19 cellular contexts compared by ENCODE assay signal in genomic region chr4:142435599-142436235, GRCh38.
DNase-seq lines count a peak whose midpoint lies in the region; ATAC-seq and TF ChIP-seq lines count a peak whose summit lies in the region.
"Had no signal": no experiment of that assay in that cellular context is flagged by ENCODE, and none has a peak within 500 bp of the region (broad histone marks: within the 10 kb centered on the region; RNA-seq: fewer than 3 reads in every experiment).

No MANE protein-coding gene starts in this region.

- H3K27ac Mint-ChIP-seq in WTC11: peak overlapping the region; percentile 91
- H3K27ac Mint-ChIP-seq: activated B cell treated with CpG ODN at 0.5 μM for 24 hours; activated T-helper 2 cell treated with anti-CD3 and anti-CD28 coated beads, Interferon-gamma antibody, Interleukin-2, Interleukin-4, amounts not matched to agents 10 μg/mL and 5 μg/mL and 100 μg/mL, durations not matched to agents 14 hours and 24 hours and 36 hours; stimulated activated naive B cell treated with anti-CD40 and anti-IgM and Interleukin-4, amounts not matched to agents 10 μg/mL and 1 μg/mL and 100 μg/mL, for 72 hours; T-helper 1 cell treated with Interleukin-12 subunit alpha and Interleukin-12 subunit beta and Interleukin-4 antibody, amounts not matched to agents 30 μg/mL and 1 μg/mL, for 36 hours had no signal

- 0 out of 2 replicates have a peak, but pooled peaks cover 3% of the 10 kb centered on the region for H3K9me2 ChIP-seq in HCT116 (ENCODE audit: insufficient read depth)

- H3K9me3 Mint-ChIP-seq in WTC11: peaks cover 24% of the 10 kb centered on the region

- CTCF ChIA-PET in HCT116 (lab: Charles Lee): no interaction called here
- CTCF ChIA-PET in WTC11 (lab: Charles Lee): no interaction called here

- in situ Hi-C loops in KBM-7 (cut with MboI; ENCODE audit: low pct_unique_long_range_greater_than_20kb, low sequenced_read_pairs): no loop called here

- TF ChIP-seq CTCF in BE2C (IDR thresholded peaks at IDR 0.05; ENCODE audit: low read depth, low read length): no peak
- TF ChIP-seq CTCF in HCT116 (IDR thresholded peaks at IDR 0.05 in 2 of 3, conservative IDR thresholded peaks at IDR 0.05 in 1 of 3; ENCODE audit: borderline replicate concordance in 1 of 3, insufficient read depth in 1 of 3, low read depth in 2 of 3, low read length in 2 of 3): no peak
- TF ChIP-seq CTCF in WTC11 (IDR thresholded peaks at IDR 0.05): no peak
- TF ChIP-seq CTCF in spleen (IDR thresholded peaks at IDR 0.05 in 8 of 11, conservative IDR thresholded peaks at IDR 0.05 in 3 of 11): no peak

- H3K4me3 Mint-ChIP-seq in WTC11: no peak overlapping the region
- H3K4me3 Mint-ChIP-seq: activated B cell treated with CpG ODN at 0.5 μM for 24 hours; CD8-positive, alpha-beta memory T cell; stimulated activated naive B cell treated with anti-CD40 and anti-IgM and Interleukin-4, amounts not matched to agents 10 μg/mL and 1 μg/mL and 100 μg/mL, for 72 hours; T-helper 1 cell treated with Interleukin-12 subunit alpha and Interleukin-12 subunit beta and Interleukin-4 antibody, amounts not matched to agents 30 μg/mL and 1 μg/mL, for 36 hours had no signal

- ATAC-seq in HCT116 (no peak), WTC11 (peak; percentile 91), HG03469 (IDR thresholded peaks at IDR 0.05; ENCODE audit: unreplicated experiment) (no peak)
- ATAC-seq: stimulated activated naive B cell treated with anti-CD40 and anti-IgM and Interleukin-4, amounts not matched to agents 10 μg/mL and 1 μg/mL and 100 μg/mL, for 72 hours; upper lobe of right lung had no signal

- RAD21 ChIA-PET in HCT116 (lab: Charles Lee; ENCODE audit: low non-redundant PET in 1 of 2, low total read pairs in 2 of 2, uncharacterized antibody in 2 of 2, unreplicated experiment in 2 of 2): no interaction called here

- no peak for TF ChIP-seq RAD21 in HCT116 (IDR thresholded peaks at IDR 0.05; ENCODE audit: low read depth)

- H4K20me1 ChIP-seq in HCT116 (ENCODE audit: insufficient read depth): no peaks in the 10 kb centered on the region

- peaks cover 22% of the 10 kb centered on the region for H3K4me1 Mint-ChIP-seq in WTC11
- H3K4me1 Mint-ChIP-seq: activated B cell treated with CpG ODN at 0.5 μM for 24 hours; stimulated activated naive B cell treated with anti-CD40 and anti-IgM and Interleukin-4, amounts not matched to agents 10 μg/mL and 1 μg/mL and 100 μg/mL, for 72 hours had no signal

- H3K79me2 ChIP-seq in HCT116 (ENCODE audit: insufficient read depth, low read length): no peaks in the 10 kb centered on the region

- H3K27me3 ChIP-seq in BE2C: no peaks in the 10 kb centered on the region
- H3K27me3 ChIP-seq in HCT116 (ENCODE audit: insufficient read depth, low read length): no peaks in the 10 kb centered on the region
- H3K27me3 ChIP-seq in spleen (replicated peaks in 1 of 7): no peaks in the 10 kb centered on the region
- H3K27me3 ChIP-seq: colonic mucosa, upper lobe of right lung had no signal

- H3K27me3 Mint-ChIP-seq in WTC11 (ENCODE audit: low read depth): peaks cover 2% of the 10 kb centered on the region; the same call in 1 of the 2 replicates
- H3K27me3 Mint-ChIP-seq: activated B cell treated with CpG ODN at 0.5 μM for 24 hours had no signal

- H3K36me3 Mint-ChIP-seq in WTC11: peaks cover 22% of the 10 kb centered on the region
- H3K36me3 Mint-ChIP-seq: CD8-positive, alpha-beta memory T cell; stimulated activated naive B cell treated with anti-CD40 and anti-IgM and Interleukin-4, amounts not matched to agents 10 μg/mL and 1 μg/mL and 100 μg/mL, for 72 hours had no signal

- H3K36me3 ChIP-seq in BE2C: no peaks in the 10 kb centered on the region
- H3K36me3 ChIP-seq in HCT116 (ENCODE audit: control insufficient read depth in 1 of 2, insufficient read depth in 2 of 2, low read length in 2 of 2): no peaks in the 10 kb centered on the region
- no peaks in the 10 kb centered on the region for H3K36me3 ChIP-seq in spleen
- H3K36me3 ChIP-seq: colonic mucosa, upper lobe of right lung had no signal

- intact Hi-C loops in HCT116 (cut with micrococcal nuclease): no loop called here
- intact Hi-C loops in spleen (cut with DNase I; ENCODE audit: low total_unique reads): no loop called here

- no peak overlapping the region for H3K9ac ChIP-seq in HCT116 (ENCODE audit: low read length)

- BruUV-seq in HCT116 (replicated peaks; lab: Mats Ljungman, UMichigan): no TSS peak

- H3K4me3 ChIP-seq in BE2C (ENCODE audit: low read depth, low read length) (no peak overlapping the region), HCT116 (replicated peaks in 1 of 2; ENCODE audit: low read depth in 1 of 2, low read length in 2 of 2) (no peak overlapping the region), spleen (no peak overlapping the region)
- H3K4me3 ChIP-seq: colonic mucosa, upper lobe of right lung had no signal

- no peak for TF ChIP-seq POLR2A in HCT116 (IDR thresholded peaks at IDR 0.05; ENCODE audit: borderline replicate concordance, extremely low read depth, insufficient read depth, insufficient read length)
- TF ChIP-seq POLR2A in spleen (IDR thresholded peaks at IDR 0.05): no peak

- H3K27ac ChIP-seq in HCT116 (ENCODE audit: low read depth, low read length) (peak overlapping the region; percentile 11; the same call in 1 of the 2 replicates), spleen (no peak overlapping the region)
- H3K27ac ChIP-seq: colonic mucosa, HL-60, upper lobe of right lung had no signal

- H3K4me1 ChIP-seq in BE2C (peaks cover 4% of the 10 kb centered on the region), HCT116 (ENCODE audit: control insufficient read depth in 1 of 2, insufficient read depth in 2 of 2, low read length in 2 of 2) (peaks cover 4 to 7% of the 10 kb centered on the region in 2 experiments; a peak in 2 of 4 replicates), spleen (no peaks in the 10 kb centered on the region)
- H3K4me1 ChIP-seq: colonic mucosa, upper lobe of right lung had no signal

- no peak overlapping the region for H3K4me2 ChIP-seq in HCT116 (ENCODE audit: low read length)

- POLR2A ChIA-PET in HCT116 (lab: Charles Lee) (no interaction called here), WTC11 (lab: Charles Lee) (no interaction called here)

- peak; percentile 50 for DNase-seq in BE2C
- DNase-seq in HCT116 (ENCODE audit: low read depth, low spot score): no peak
- DNase-seq in WTC11 (ENCODE audit: low spot score): peak; percentile 83
- DNase-seq in islet precursor cell: peak; percentile 76
- no peak for DNase-seq in NCI-H146 treated with DMSO at 0.1 percent for 48 hours (lab: John Stamatoyannopoulos, UW; ENCODE audit: unreplicated experiment)
- no peak for DNase-seq in KBM-7
- no peak for DNase-seq in spleen
- DNase-seq: activated B cell treated with CpG ODN at 0.5 μM for 24 hours; CD8-positive, alpha-beta memory T cell; colonic mucosa; Karpas-422; NCI-H1436; NCI-H748 treated with DMSO at 0.1 percent for 48 hours; stimulated activated naive B cell treated with anti-CD40 and anti-IgM and Interleukin-4, amounts not matched to agents 10 μg/mL and 1 μg/mL and 100 μg/mL, for 72 hours; upper lobe of right lung had no signal

- H3K9me3 ChIP-seq in BE2C: no peaks in the 10 kb centered on the region
- no peaks in the 10 kb centered on the region for H3K9me3 ChIP-seq in HCT116 (ENCODE audit: control insufficient read depth in 1 of 2, insufficient read depth in 1 of 2, low read depth in 1 of 2, low read length in 2 of 2)
- H3K9me3 ChIP-seq in spleen: peaks cover 0 to 15% (median 4%) of the 10 kb centered on the region in 8 donors
- H3K9me3 ChIP-seq: colonic mucosa had no signal

- no peak overlapping the region for H2AFZ ChIP-seq in HCT116 (ENCODE audit: low read depth, low read length, poor library complexity, severe bottlenecking)

- WGBS in spleen, 5 donors: 84 to 98% (median 90%) methylated on average over 3 to 8 of the region's 8 CpGs

TF ChIP-seq in HCT116, 20 proteins besides CTCF, POLR2A, EP300 and RAD21 (continues in another document):
- no peak for TF ChIP-seq SIN3A (IDR thresholded peaks at IDR 0.05; ENCODE audit: low read depth)
- no peak for TF ChIP-seq ZNF274 (IDR thresholded peaks at IDR 0.05; ENCODE audit: low read depth, low read length)
- no peak for TF ChIP-seq SP1 (IDR thresholded peaks at IDR 0.05; ENCODE audit: low read depth)
- TF ChIP-seq EZH2phosphoT487 (IDR thresholded peaks at IDR 0.05; ENCODE audit: borderline replicate concordance): no peak
- TF ChIP-seq ZFX (IDR thresholded peaks at IDR 0.05): no peak
- no peak for TF ChIP-seq POLR2AphosphoS5 (IDR thresholded peaks at IDR 0.05; ENCODE audit: low read depth, low read length)
- TF ChIP-seq MAX (IDR thresholded peaks at IDR 0.05): no peak
- no peak for TF ChIP-seq YY1 (IDR thresholded peaks at IDR 0.05; ENCODE audit: extremely low read depth, insufficient replicate concordance, low read depth, low read length)
- no peak for TF ChIP-seq ELF1 (IDR thresholded peaks at IDR 0.05; ENCODE audit: borderline replicate concordance, low read depth)
- TF ChIP-seq CBX3 (IDR thresholded peaks at IDR 0.05; ENCODE audit: low read depth): no peak
- TF ChIP-seq JUND (IDR thresholded peaks at IDR 0.05): no peak

TF ChIP-seq in WTC11, 78 proteins besides CTCF, POLR2A, EP300 and RAD21 (continues in another document):
- TF ChIP-seq RORB (CRISPR knock-in tag; IDR thresholded peaks at IDR 0.05) (no peak), ZNF232 (CRISPR knock-in tag; IDR thresholded peaks at IDR 0.05) (no peak), CDX4 (CRISPR knock-in tag; IDR thresholded peaks at IDR 0.05; ENCODE audit: borderline replicate concordance) (no peak), ZNF416 (CRISPR knock-in tag; IDR thresholded peaks at IDR 0.05) (no peak), TEAD1 (CRISPR knock-in tag; IDR thresholded peaks at IDR 0.05) (peak; percentile 18; the same call in 1 of the 2 replicates)

Comparison
In these comparisons a context has a peak if more than half of its experiments do, and no peak if none do; other contexts are left out.
1. DNase-seq: peak in BE2C (single experiment), WTC11 (single experiment) and islet precursor cell (single experiment); none in HCT116 (single experiment), NCI-H146 treated with DMSO at 0.1 percent for 48 hours (single experiment), KBM-7 (single experiment) and spleen (single experiment).